ENCODE assay signal across 31 cellular contexts in the genomic region with DNA sequence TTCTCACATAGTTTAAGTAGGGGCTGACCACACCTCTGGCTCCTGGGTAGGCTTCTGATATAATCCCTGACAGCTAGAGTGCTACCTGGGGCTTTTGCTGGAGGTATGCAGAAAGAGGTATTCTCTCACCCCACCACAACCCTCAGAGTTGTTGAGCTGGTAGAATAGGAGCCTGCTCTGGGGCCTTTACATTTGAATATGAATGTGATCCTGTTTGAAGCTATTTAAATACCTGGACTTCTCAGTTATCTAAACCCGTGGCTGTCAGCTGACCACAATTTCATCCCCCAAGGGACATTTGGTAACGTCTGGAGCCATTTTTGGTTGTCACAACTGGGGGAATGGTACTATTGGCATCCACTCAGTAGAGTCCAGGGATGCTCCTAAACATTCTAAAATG.
"Had no signal": no experiment of that assay in that cellular context is flagged by ENCODE, and none has a peak within 500 bp of the region (broad histone marks: within the 10 kb centered on the region; RNA-seq: fewer than 3 reads in every experiment).

No MANE protein-coding gene starts in this region.

- H2AFZ ChIP-seq: neural progenitor cell, parathyroid adenoma had no signal

- ATAC-seq: activated CD4-positive, CD25-positive, alpha-beta regulatory T cell treated with anti-CD3 and anti-CD28 coated beads, Interleukin-2, amount 50 U/mL, for 24 hours; activated naive CD4-positive, alpha-beta T cell treated with anti-CD3 and anti-CD28 coated beads, Interleukin-2, amount 50 U/mL, for 72 hours; activated T-cell treated with anti-CD3 and anti-CD28 coated beads, Interleukin-2, amount 50 U/mL, for 72 hours; foreskin keratinocyte; heart left ventricle; left lung; lower lobe of right lung; natural killer cell; psoas muscle; stimulated activated effector memory CD8-positive, alpha-beta T cell treated with anti-CD3 and anti-CD28 coated beads, Interleukin-12 subunit alpha, Interleukin-12 subunit beta, amount 100 ng/mL, for 72 hours had no signal

- H3K4me3 ChIP-seq: breast epithelium, esophagus muscularis mucosa, heart left ventricle, left lung, lower lobe of right lung, neural progenitor cell, psoas muscle, sigmoid colon, thoracic aorta had no signal

- H3K9me3 Mint-ChIP-seq: activated T-cell treated with anti-CD3 and anti-CD28 coated beads, Interleukin-2, amount 50 U/mL, for 72 hours; neural progenitor cell had no signal

- H3K27ac ChIP-seq: breast epithelium, esophagus muscularis mucosa, foreskin keratinocyte, heart left ventricle, left lung, lower lobe of right lung, neural progenitor cell, parathyroid adenoma, psoas muscle, sigmoid colon, thoracic aorta, VCaP had no signal

- H3K9ac ChIP-seq: neural progenitor cell, parathyroid adenoma had no signal

- H3K36me3 ChIP-seq: breast epithelium, esophagus muscularis mucosa, heart left ventricle, left lung, lower lobe of right lung, neural progenitor cell, sigmoid colon, thoracic aorta had no signal

- H3K9me3 ChIP-seq: breast epithelium, esophagus muscularis mucosa, lower lobe of right lung, psoas muscle, sigmoid colon, thoracic aorta had no signal

- H3K36me3 Mint-ChIP-seq: natural killer cell; neural progenitor cell; stimulated activated effector memory CD8-positive, alpha-beta T cell treated with anti-CD3 and anti-CD28 coated beads, Interleukin-12 subunit alpha, Interleukin-12 subunit beta, amount 100 ng/mL, for 72 hours had no signal

- DNase-seq: activated CD4-positive, alpha-beta T cell treated with anti-CD3 and anti-CD28 coated beads, Interleukin-2, amount 50 U/mL, for 1 hour; activated naive CD4-positive, alpha-beta T cell; activated T-cell treated with anti-CD3 and anti-CD28 coated beads for 4 hours; activated T-cell treated with anti-CD3 and anti-CD28 coated beads, Interleukin-2, amount 50 U/mL, for 72 hours; central memory CD4-positive, alpha-beta T cell; foreskin keratinocyte; heart left ventricle; hypothalamus; kidney glomerular epithelial cell; left lung; lower lobe of right lung; mesenchymal stem cell; natural killer cell; occipital lobe; psoas muscle; sigmoid colon; small intestine; stimulated activated CD4-positive, alpha-beta T cell treated with anti-CD3 and anti-CD28 coated beads, Interleukin-4, amount 100 ng/mL, for 24 hours; T-helper 9 cell; trophoblast cell had no signal

- H3K4me2 ChIP-seq: neural progenitor cell had no signal

- H3K4me1 Mint-ChIP-seq: natural killer cell; neural progenitor cell; stimulated activated effector memory CD8-positive, alpha-beta T cell treated with anti-CD3 and anti-CD28 coated beads, Interleukin-12 subunit alpha, Interleukin-12 subunit beta, amount 100 ng/mL, for 72 hours had no signal

- H3K27ac Mint-ChIP-seq: activated naive CD4-positive, alpha-beta T cell treated with anti-CD3 and anti-CD28 coated beads, Interleukin-2, amount 50 U/mL, for 72 hours; activated T-cell treated with anti-CD3 and anti-CD28 coated beads, Interleukin-2, amount 50 U/mL, for 72 hours; natural killer cell; neural progenitor cell; stimulated activated effector memory CD8-positive, alpha-beta T cell treated with anti-CD3 and anti-CD28 coated beads, Interleukin-12 subunit alpha, Interleukin-12 subunit beta, amount 100 ng/mL, for 72 hours; stimulated activated naive CD8-positive, alpha-beta T cell treated with anti-CD3 and anti-CD28 coated beads, Interleukin-15, Interleukin-2, amounts not matched to agents 100 ng/mL and 50 ng/mL, for 24 hours; T-helper 1 cell treated with Interleukin-12 subunit alpha and Interleukin-12 subunit beta and Interleukin-4 antibody, amounts not matched to agents 30 μg/mL and 1 μg/mL, for 36 hours had no signal

- H3K4me3 Mint-ChIP-seq: activated T-cell treated with anti-CD3 and anti-CD28 coated beads, Interleukin-2, amount 50 U/mL, for 72 hours; natural killer cell; neural progenitor cell; stimulated activated effector memory CD8-positive, alpha-beta T cell treated with anti-CD3 and anti-CD28 coated beads, Interleukin-12 subunit alpha, Interleukin-12 subunit beta, amount 100 ng/mL, for 72 hours; stimulated activated naive CD8-positive, alpha-beta T cell treated with anti-CD3 and anti-CD28 coated beads, Interleukin-15, Interleukin-2, amounts not matched to agents 100 ng/mL and 50 ng/mL, for 24 hours; T-helper 1 cell treated with Interleukin-12 subunit alpha and Interleukin-12 subunit beta and Interleukin-4 antibody, amounts not matched to agents 30 μg/mL and 1 μg/mL, for 36 hours had no signal

- H3K27me3 ChIP-seq: breast epithelium, esophagus muscularis mucosa, foreskin keratinocyte, heart left ventricle, left lung, neural progenitor cell, sigmoid colon had no signal

- H3K4me1 ChIP-seq: breast epithelium, esophagus muscularis mucosa, foreskin keratinocyte, heart left ventricle, left lung, lower lobe of right lung, neural progenitor cell, parathyroid adenoma, psoas muscle, sigmoid colon had no signal

- H3K79me2 ChIP-seq: parathyroid adenoma had no signal
